ENCODE assay signal across 1 cellular context in the genomic region with DNA sequence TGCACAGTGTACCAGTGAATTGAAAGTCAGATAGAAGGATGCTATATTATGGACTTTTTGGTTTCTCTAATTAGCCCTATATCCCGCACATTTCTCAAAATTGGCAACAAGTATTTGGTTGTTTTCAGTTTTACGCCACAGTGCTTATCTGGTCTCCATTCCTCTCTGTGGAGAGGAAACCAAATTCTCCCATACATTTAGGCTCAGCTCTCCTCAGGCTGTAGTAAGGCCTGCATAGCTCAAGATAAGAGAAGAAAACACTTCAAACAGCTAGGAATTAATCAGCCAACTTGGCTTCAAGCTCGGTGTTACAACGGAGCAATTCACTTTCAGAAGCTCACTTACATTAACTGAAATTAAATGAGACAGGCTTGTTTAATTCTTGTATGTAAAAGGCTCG.
TF ChIP-seq lines count a peak whose summit lies in the region.

No MANE protein-coding gene starts in this region.

TF ChIP-seq in endothelial cell of umbilical vein, 7 proteins besides CTCF, POLR2A, EP300 and RAD21:
- no peak for TF ChIP-seq MYC (IDR thresholded peaks at IDR 0.05; ENCODE audit: low read depth, low read length)
- no peak for TF ChIP-seq FOS (IDR thresholded peaks at IDR 0.05; ENCODE audit: borderline replicate concordance, insufficient read depth, low read length)
- no peak for TF ChIP-seq JUN (IDR thresholded peaks at IDR 0.05; ENCODE audit: borderline replicate concordance, insufficient read depth, insufficient read length, low read depth)
- TF ChIP-seq, protein P1, sequence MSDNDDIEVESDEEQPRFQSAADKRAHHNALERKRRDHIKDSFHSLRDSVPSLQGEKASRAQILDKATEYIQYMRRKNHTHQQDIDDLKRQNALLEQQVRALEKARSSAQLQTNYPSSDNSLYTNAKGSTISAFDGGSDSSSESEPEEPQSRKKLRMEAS (IDR thresholded peaks at IDR 0.05; ENCODE audit: insufficient read depth, insufficient read length): no peak
- no peak for TF ChIP-seq EZH2 (IDR thresholded peaks at IDR 0.05; ENCODE audit: borderline replicate concordance, low read depth, low read length, severe bottlenecking)
- no peak for TF ChIP-seq POLR2AphosphoS5 (IDR thresholded peaks at IDR 0.05; ENCODE audit: insufficient read depth, low read depth, low read length)
- TF ChIP-seq GATA2 (IDR thresholded peaks at IDR 0.05; ENCODE audit: insufficient read depth, insufficient read length, low read depth, low read length): no peak
